23 cellular contexts compared by ENCODE assay signal in the genomic region with DNA sequence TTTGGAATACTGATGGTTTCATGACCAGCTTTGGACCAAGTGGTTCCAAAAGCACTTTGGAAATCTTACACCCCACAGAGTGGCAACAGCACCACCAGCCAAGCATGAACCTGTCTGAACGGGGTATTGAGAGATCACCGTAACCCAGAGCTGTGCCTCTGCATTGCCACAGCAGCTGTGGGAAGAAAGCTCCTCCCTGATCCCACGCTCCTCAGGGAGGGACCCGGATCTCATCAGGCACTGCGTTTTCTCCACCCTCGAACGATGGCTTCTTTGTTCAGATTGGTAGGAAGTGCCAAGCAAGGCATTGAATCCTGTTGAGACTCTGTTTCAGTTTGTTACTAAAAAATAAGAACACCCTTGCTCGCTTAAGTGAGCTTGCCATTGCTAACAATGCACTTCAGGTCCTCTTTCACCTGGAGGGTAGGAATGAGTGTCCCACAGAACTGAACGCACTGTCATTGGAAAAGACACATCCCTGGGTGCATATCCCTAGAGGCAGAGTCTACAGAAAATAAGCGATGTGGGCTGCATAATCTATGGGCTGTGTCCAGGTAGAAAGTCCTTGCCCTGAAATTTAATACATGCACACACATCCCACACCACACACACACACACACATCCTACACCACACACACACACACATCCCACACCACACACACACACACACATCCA.
DNase-seq lines count a peak whose midpoint lies in the region; ATAC-seq, FAIRE-seq and TF ChIP-seq lines count a peak whose summit lies in the region.
"Had no signal": no experiment of that assay in that cellular context is flagged by ENCODE, and none has a peak within 500 bp of the region (broad histone marks: within the 10 kb centered on the region; RNA-seq: fewer than 3 reads in every experiment).

No MANE protein-coding gene starts in this region.

- CTCF ChIA-PET in activated CD8-positive, alpha-beta T cell treated with anti-CD3 and anti-CD28 coated beads, Interleukin-2, amount 10 ng/mL, durations not matched to agents 7 days and 5 days (lab: Charles Lee) = no interaction called here

- POLR2A ChIA-PET in activated CD8-positive, alpha-beta T cell treated with anti-CD3 and anti-CD28 coated beads, Interleukin-2, amount 10 ng/mL, durations not matched to agents 7 days and 5 days (lab: Charles Lee) = no interaction called here

- H3K4me3 Mint-ChIP-seq in activated CD8-positive, alpha-beta T cell treated with anti-CD3 and anti-CD28 coated beads, Interleukin-2, amount 10 ng/mL, durations not matched to agents 7 days and 5 days = no peak overlapping the region
- H3K4me3 Mint-ChIP-seq in neural progenitor cell = no peak overlapping the region
- H3K4me3 Mint-ChIP-seq: stimulated activated naive B cell treated with anti-CD40 and anti-IgM and Interleukin-4, amounts not matched to agents 10 μg/mL and 1 μg/mL and 100 μg/mL, for 72 hours had no signal

- no peaks in the 10 kb centered on the region for H3K27me3 Mint-ChIP-seq in activated CD8-positive, alpha-beta T cell treated with anti-CD3 and anti-CD28 coated beads, Interleukin-2, amount 10 ng/mL, durations not matched to agents 7 days and 5 days (ENCODE audit: low read depth)
- peaks cover 6% of the 10 kb centered on the region for H3K27me3 Mint-ChIP-seq in neural progenitor cell (ENCODE audit: insufficient read depth, low read depth)
- H3K27me3 Mint-ChIP-seq: stimulated activated naive B cell treated with anti-CD40 and anti-IgM and Interleukin-4, amounts not matched to agents 10 μg/mL and 1 μg/mL and 100 μg/mL, for 72 hours had no signal

- H2AFZ ChIP-seq in neural progenitor cell (replicated peaks) = no peak overlapping the region

- no peaks in the 10 kb centered on the region for H3K4me1 Mint-ChIP-seq in activated CD8-positive, alpha-beta T cell treated with anti-CD3 and anti-CD28 coated beads, Interleukin-2, amount 10 ng/mL, durations not matched to agents 7 days and 5 days (ENCODE audit: low read depth)
- H3K4me1 Mint-ChIP-seq in neural progenitor cell = peaks cover 3% of the 10 kb centered on the region
- H3K4me1 Mint-ChIP-seq: stimulated activated naive B cell treated with anti-CD40 and anti-IgM and Interleukin-4, amounts not matched to agents 10 μg/mL and 1 μg/mL and 100 μg/mL, for 72 hours had no signal

- H3K27ac Mint-ChIP-seq in activated CD8-positive, alpha-beta T cell treated with anti-CD3 and anti-CD28 coated beads, Interleukin-2, amount 10 ng/mL, durations not matched to agents 7 days and 5 days = no peak overlapping the region
- no peak overlapping the region for H3K27ac Mint-ChIP-seq in neural progenitor cell
- H3K27ac Mint-ChIP-seq: activated T-helper 2 cell treated with anti-CD3 and anti-CD28 coated beads, Interferon-gamma antibody, Interleukin-2, Interleukin-4, amounts not matched to agents 10 μg/mL and 5 μg/mL and 100 μg/mL, durations not matched to agents 14 hours and 24 hours and 36 hours; stimulated activated naive B cell treated with anti-CD40 and anti-IgM and Interleukin-4, amounts not matched to agents 10 μg/mL and 1 μg/mL and 100 μg/mL, for 72 hours had no signal

- ATAC-seq in activated CD8-positive, alpha-beta T cell treated with anti-CD3 and anti-CD28 coated beads, Interleukin-2, amount 10 ng/mL, durations not matched to agents 7 days and 5 days = peak; percentile 58
- ATAC-seq in GM18861 (IDR thresholded peaks at IDR 0.05; ENCODE audit: unreplicated experiment) = no peak
- ATAC-seq: pancreas; stimulated activated naive B cell treated with anti-CD40 and anti-IgM and Interleukin-4, amounts not matched to agents 10 μg/mL and 1 μg/mL and 100 μg/mL, for 72 hours had no signal

- TF ChIP-seq CTCF in neural progenitor cell (IDR thresholded peaks at IDR 0.05) = no peak

- peaks cover 11% of the 10 kb centered on the region for H3K4me1 ChIP-seq in neural progenitor cell
- H3K4me1 ChIP-seq: pancreas had no signal

- H3K9me3 ChIP-seq in neural progenitor cell (ENCODE audit: low read depth) = no peaks in the 10 kb centered on the region
- H3K9me3 ChIP-seq: pancreas had no signal

- peaks cover 2% of the 10 kb centered on the region for H3K36me3 Mint-ChIP-seq in activated CD8-positive, alpha-beta T cell treated with anti-CD3 and anti-CD28 coated beads, Interleukin-2, amount 10 ng/mL, durations not matched to agents 7 days and 5 days (ENCODE audit: low read depth)
- H3K36me3 Mint-ChIP-seq in neural progenitor cell = peaks cover 8% of the 10 kb centered on the region
- H3K36me3 Mint-ChIP-seq: stimulated activated naive B cell treated with anti-CD40 and anti-IgM and Interleukin-4, amounts not matched to agents 10 μg/mL and 1 μg/mL and 100 μg/mL, for 72 hours had no signal

- no peak overlapping the region for H3K4me3 ChIP-seq in neural progenitor cell
- H3K4me3 ChIP-seq: pancreas, upper lobe of left lung had no signal

- FAIRE-seq in GM19239 (lab: Jason Lieb, UNC) = no peak
- FAIRE-seq: pancreas, RCC 7860 had no signal

- no peaks in the 10 kb centered on the region for H3K9me3 Mint-ChIP-seq in activated CD8-positive, alpha-beta T cell treated with anti-CD3 and anti-CD28 coated beads, Interleukin-2, amount 10 ng/mL, durations not matched to agents 7 days and 5 days (ENCODE audit: insufficient read depth)
- H3K9me3 Mint-ChIP-seq in neural progenitor cell = peaks cover 21% of the 10 kb centered on the region

- H3K79me2 ChIP-seq in neural progenitor cell (ENCODE audit: low read depth) = no peaks in the 10 kb centered on the region

- no peaks in the 10 kb centered on the region for H3K36me3 ChIP-seq in neural progenitor cell
- H3K36me3 ChIP-seq: pancreas, upper lobe of left lung had no signal

- H3F3A ChIP-seq in neural progenitor cell (ENCODE audit: low read depth) = peaks cover 8% of the 10 kb centered on the region

- no peaks in the 10 kb centered on the region for H4K20me1 ChIP-seq in neural progenitor cell (ENCODE audit: low read depth)

- no peak overlapping the region for H3K27ac ChIP-seq in neural progenitor cell
- H3K27ac ChIP-seq: 22Rv1, HL-60, pancreas, upper lobe of left lung had no signal

- H3K9ac ChIP-seq in neural progenitor cell = no peak overlapping the region

- no peak overlapping the region for H3K4me2 ChIP-seq in neural progenitor cell

- peak; percentile 9 for DNase-seq in DMS153 treated with DMSO at 0.1 percent for 48 hours (lab: John Stamatoyannopoulos, UW; ENCODE audit: unreplicated experiment)
- DNase-seq in DMS153 (lab: John Stamatoyannopoulos, UW) = no peak
- peak; percentile 29 for DNase-seq in LHCN-M2 (ENCODE audit: low read depth)
- no peak for DNase-seq in activated CD8-positive, alpha-beta T cell treated with anti-CD3 and anti-CD28 coated beads, Interleukin-2, amount 10 ng/mL, durations not matched to agents 7 days and 5 days
- DNase-seq in neural progenitor cell (ENCODE audit: low spot score) = peak; percentile 32
- DNase-seq in GM19239 (ENCODE audit: insufficient read length, low spot score) = no peak
- no peak for DNase-seq in KG1 (lab: John Stamatoyannopoulos, UW)
- DNase-seq: C1 segment of cervical spinal cord; central memory CD4-positive, alpha-beta T cell; effector CD4-positive, alpha-beta T cell; EL; Karpas-422; NCI-H1436 treated with DMSO at 0.1 percent for 48 hours; NCI-H69; pancreas; stimulated activated naive B cell treated with anti-CD40 and anti-IgM and Interleukin-4, amounts not matched to agents 10 μg/mL and 1 μg/mL and 100 μg/mL, for 72 hours; SW 1271; upper lobe of left lung had no signal

- H3K27me3 ChIP-seq in neural progenitor cell = no peaks in the 10 kb centered on the region
- H3K27me3 ChIP-seq: pancreas, upper lobe of left lung had no signal

Comparison
In these comparisons a context has a peak if more than half of its experiments do, and no peak if none do; other contexts are left out.
1. DNase-seq: peak in DMS153 treated with DMSO at 0.1 percent for 48 hours (single experiment), LHCN-M2 (single experiment) and neural progenitor cell (single experiment); none in DMS153 (single experiment), activated CD8-positive, alpha-beta T cell treated with anti-CD3 and anti-CD28 coated beads, Interleukin-2, amount 10 ng/mL, durations not matched to agents 7 days and 5 days (single experiment), GM19239 (single experiment) and KG1 (single experiment).